Comparison of ENCODE assay signal across 15 cellular contexts in the genomic region with DNA sequence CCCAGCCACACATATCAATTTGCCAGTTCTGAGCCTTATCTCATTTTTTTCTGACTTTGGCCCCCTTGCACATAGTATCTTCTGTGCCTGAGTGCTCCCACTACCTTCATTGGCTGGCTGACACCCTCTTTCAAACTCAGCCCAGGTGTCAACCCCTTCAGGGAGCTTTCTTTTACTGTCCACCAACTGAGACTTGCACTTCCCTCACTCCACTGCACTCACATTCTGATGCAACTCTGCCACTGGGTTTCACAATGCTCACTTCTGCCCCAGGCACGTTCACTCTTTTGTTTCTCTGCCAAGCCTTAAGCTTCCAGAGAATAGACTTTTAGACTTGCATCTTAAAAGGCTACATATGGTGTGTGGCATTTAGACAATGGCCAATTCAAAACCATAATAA.
A peak's percentile ranks its signal among the peaks of the same experiment; 100 is the strongest.
DNase-seq lines count a peak whose midpoint lies in the region; ATAC-seq, FAIRE-seq and TF ChIP-seq lines count a peak whose summit lies in the region.
"Had no signal": no experiment of that assay in that cellular context is flagged by ENCODE, and none has a peak within 500 bp of the region (broad histone marks: within the 10 kb centered on the region; RNA-seq: fewer than 3 reads in every experiment).

No MANE protein-coding gene starts in this region.

- no peak for TF ChIP-seq POLR2A in IMR-90 (IDR thresholded peaks at IDR 0.05; ENCODE audit: low read depth, low read length)

- peak overlapping the region; percentile 13 for H3K27ac Mint-ChIP-seq in astrocyte (ENCODE audit: unreplicated experiment)
- no peak overlapping the region for H3K27ac Mint-ChIP-seq in stimulated activated effector memory CD8-positive, alpha-beta T cell treated with anti-CD3 and anti-CD28 coated beads, Interleukin-12 subunit alpha, Interleukin-12 subunit beta, amount 100 ng/mL, for 72 hours
- H3K27ac Mint-ChIP-seq: immature natural killer cell had no signal

- H3K4me1 Mint-ChIP-seq in astrocyte (ENCODE audit: low read depth, unreplicated experiment) = no peaks in the 10 kb centered on the region
- no peaks in the 10 kb centered on the region for H3K4me1 Mint-ChIP-seq in stimulated activated effector memory CD8-positive, alpha-beta T cell treated with anti-CD3 and anti-CD28 coated beads, Interleukin-12 subunit alpha, Interleukin-12 subunit beta, amount 100 ng/mL, for 72 hours
- H3K4me1 Mint-ChIP-seq: immature natural killer cell had no signal

- H2AFZ ChIP-seq in IMR-90 (replicated peaks; ENCODE audit: low read length, poor library complexity) (peak overlapping the region; percentile 85), astrocyte (ENCODE audit: low read depth, low read length) (no peak overlapping the region)

- H3K9me3 ChIP-seq in IMR-90 (ENCODE audit: control insufficient read depth, insufficient read depth, low read length) (peaks cover 10% of the 10 kb centered on the region), astrocyte (ENCODE audit: insufficient read depth, low read depth, low read length) (no peaks in the 10 kb centered on the region), left lung (peaks cover 0 to 13% of the 10 kb centered on the region in 2 donors)

- H2BK15ac ChIP-seq in IMR-90 (ENCODE audit: low read depth, low read length) = peak overlapping the region; percentile 88; the same call in 2 of the 3 replicates

- no peak overlapping the region for H3K4me3 Mint-ChIP-seq in astrocyte (ENCODE audit: unreplicated experiment)
- H3K4me3 Mint-ChIP-seq in stimulated activated effector memory CD8-positive, alpha-beta T cell treated with anti-CD3 and anti-CD28 coated beads, Interleukin-12 subunit alpha, Interleukin-12 subunit beta, amount 100 ng/mL, for 72 hours = no peak overlapping the region
- H3K4me3 Mint-ChIP-seq: immature natural killer cell had no signal

- peak overlapping the region; percentile 75 to 80 for H4K8ac ChIP-seq in IMR-90 (ENCODE audit: low read depth in 2 of 2, low read length in 2 of 2)

- in situ Hi-C loops in IMR-90 (cut with MboI; ENCODE audit: low sequenced_read_pairs) (no loop called here), GM13976 (cut with MboI; ENCODE audit: low sequenced_read_pairs, unreplicated experiment) (no loop called here)

- no TSS peak for BruUV-seq in IMR-90 (replicated peaks; lab: Mats Ljungman, UMichigan)

- POLR2A ChIA-PET in IMR-90 (lab: Charles Lee; ENCODE audit: unreplicated experiment) = no interaction called here

- no peaks in the 10 kb centered on the region for H3K79me2 ChIP-seq in astrocyte (ENCODE audit: insufficient read depth, low read length)

- H3K4me2 ChIP-seq in IMR-90 (ENCODE audit: low read depth, low read length) (no peak overlapping the region), astrocyte (ENCODE audit: low read length) (no peak overlapping the region)

- peaks cover 12% of the 10 kb centered on the region for H3K9me3 Mint-ChIP-seq in astrocyte (ENCODE audit: unreplicated experiment)
- H3K9me3 Mint-ChIP-seq in stimulated activated effector memory CD8-positive, alpha-beta T cell treated with anti-CD3 and anti-CD28 coated beads, Interleukin-12 subunit alpha, Interleukin-12 subunit beta, amount 100 ng/mL, for 72 hours = peaks cover 21% of the 10 kb centered on the region

- H3K4ac ChIP-seq in IMR-90 (ENCODE audit: low read depth, low read length) = peak overlapping the region; percentile 92

- H2BK5ac ChIP-seq in IMR-90 (ENCODE audit: low read depth, low read length, poor library complexity, severe bottlenecking) = no peak overlapping the region

- peaks cover 3% of the 10 kb centered on the region for H3K36me3 Mint-ChIP-seq in astrocyte (ENCODE audit: low read depth, unreplicated experiment)
- H3K36me3 Mint-ChIP-seq in stimulated activated effector memory CD8-positive, alpha-beta T cell treated with anti-CD3 and anti-CD28 coated beads, Interleukin-12 subunit alpha, Interleukin-12 subunit beta, amount 100 ng/mL, for 72 hours = no peaks in the 10 kb centered on the region

- CTCF ChIA-PET in IMR-90 (lab: Yijun Ruan, JAX) = no interaction called here

- peak overlapping the region; percentile 92 for H2BK120ac ChIP-seq in IMR-90 (ENCODE audit: low read depth, low read length)

- H2AK5ac ChIP-seq in IMR-90 (ENCODE audit: low read depth, low read length) = peak overlapping the region; percentile 14; the same call in 1 of the 2 replicates

- no peaks in the 10 kb centered on the region for H3K79me1 ChIP-seq in IMR-90 (ENCODE audit: low read depth in 1 of 2, low read length in 2 of 2)

- no peak for TF ChIP-seq CTCF in IMR-90 (conservative IDR thresholded peaks at IDR 0.05; ENCODE audit: low read depth, low read length)
- no peak for TF ChIP-seq CTCF in astrocyte (IDR thresholded peaks at IDR 0.05; ENCODE audit: insufficient read depth, low read depth, low read length)
- TF ChIP-seq CTCF in left lung (IDR thresholded peaks at IDR 0.05) = no peak
- no peak for TF ChIP-seq CTCF in GM13976 (IDR thresholded peaks at IDR 0.05; ENCODE audit: borderline replicate concordance, control extremely low read depth, extremely low read depth, insufficient read depth, missing control alignments)

- H3K23ac ChIP-seq in IMR-90 (ENCODE audit: low read depth, low read length) = peak overlapping the region; percentile 84; the same call in 1 of the 2 replicates

- TF ChIP-seq RAD21 in IMR-90 (IDR thresholded peaks at IDR 0.05; ENCODE audit: low read length) = no peak

- H3K9ac ChIP-seq in IMR-90 (ENCODE audit: low read depth, low read length) = no peak overlapping the region
- no peak overlapping the region for H3K9ac ChIP-seq in astrocyte (ENCODE audit: low read length)

- no CpG with 5 or more reads among the region's 1 CpG for WGBS in IMR-90 (ENCODE audit: extremely low coverage in 2 of 2, insufficient read length in 1 of 2), 2 experiments

- intact Hi-C loops in IMR-90 (cut with micrococcal nuclease) = no loop called here
- intact Hi-C loops in left lung (cut with DNase I) = no loop called here

- no peak overlapping the region for H3K56ac ChIP-seq in IMR-90 (ENCODE audit: extremely low read depth, insufficient read depth, low read length)

- H3K9me1 ChIP-seq in IMR-90 (ENCODE audit: insufficient read depth, low read length) = 0 out of 2 replicates have a peak, but pooled peaks cover 3% of the 10 kb centered on the region

- no peak; the same call in 1 of the 2 replicates for ATAC-seq in IMR-90 (ENCODE audit: low read depth)
- ATAC-seq in left lung = peak; percentile 83
- ATAC-seq in stimulated activated effector memory CD8-positive, alpha-beta T cell treated with anti-CD3 and anti-CD28 coated beads, Interleukin-12 subunit alpha, Interleukin-12 subunit beta, amount 100 ng/mL, for 72 hours = no peak

- peak overlapping the region; percentile 85 for H3K18ac ChIP-seq in IMR-90 (ENCODE audit: low read depth, low read length)

- H4K91ac ChIP-seq in IMR-90 (ENCODE audit: insufficient read depth, low read depth, low read length) = peak overlapping the region; percentile 95

- peak overlapping the region; percentile 80; the same call in 1 of the 2 replicates for H4K5ac ChIP-seq in IMR-90 (ENCODE audit: low read depth, low read length)

- H3K14ac ChIP-seq in IMR-90 (replicated peaks; ENCODE audit: low read depth, low read length) = peak overlapping the region; percentile 96

- H3K27me3 ChIP-seq in IMR-90 (ENCODE audit: control insufficient read depth, insufficient read depth, low read length) (no peaks in the 10 kb centered on the region), astrocyte (ENCODE audit: insufficient read depth, low read length) (no peaks in the 10 kb centered on the region), left lung (no peaks in the 10 kb centered on the region)
- H3K27me3 ChIP-seq: sigmoid colon had no signal

- H3K27me3 Mint-ChIP-seq in astrocyte (ENCODE audit: low read depth, unreplicated experiment) = no peaks in the 10 kb centered on the region

- no peak overlapping the region for H3K4me3 ChIP-seq in IMR-90 (ENCODE audit: insufficient read depth, low read depth, low read length)
- no peak overlapping the region for H3K4me3 ChIP-seq in astrocyte (ENCODE audit: insufficient read depth, low read depth, low read length)
- H3K4me3 ChIP-seq in left lung = no peak overlapping the region
- H3K4me3 ChIP-seq: sigmoid colon had no signal

- peak overlapping the region; percentile 76; the same call in 1 of the 2 replicates for H3K27ac ChIP-seq in IMR-90 (ENCODE audit: insufficient read depth, low read length)
- no peak overlapping the region for H3K27ac ChIP-seq in astrocyte (ENCODE audit: low read depth, low read length)
- no peak overlapping the region for H3K27ac ChIP-seq in left lung
- H3K27ac ChIP-seq: sigmoid colon had no signal

- dilution Hi-C loops in IMR-90 (cut with HindIII; ENCODE audit: low sequenced_read_pairs, unreplicated experiment) = no loop called here

- no peaks in the 10 kb centered on the region for H4K20me1 ChIP-seq in IMR-90 (ENCODE audit: insufficient read depth, low read length)
- H4K20me1 ChIP-seq in astrocyte (ENCODE audit: insufficient read depth, low read length) = no peaks in the 10 kb centered on the region

- H3K36me3 ChIP-seq in IMR-90 (ENCODE audit: control insufficient read depth, insufficient read depth, low read length) (no peaks in the 10 kb centered on the region), astrocyte (ENCODE audit: insufficient read depth, low read length) (no peaks in the 10 kb centered on the region), left lung (no peaks in the 10 kb centered on the region)
- H3K36me3 ChIP-seq: sigmoid colon had no signal

- H3K4me1 ChIP-seq in IMR-90 (ENCODE audit: control insufficient read depth, insufficient read depth, low read length) = peaks cover 5% of the 10 kb centered on the region
- peaks cover 5% of the 10 kb centered on the region for H3K4me1 ChIP-seq in astrocyte (ENCODE audit: insufficient read depth, low read length)
- H3K4me1 ChIP-seq in left lung = no peaks in the 10 kb centered on the region
- H3K4me1 ChIP-seq: sigmoid colon had no signal

- H2AK9ac ChIP-seq in IMR-90 (replicated peaks; ENCODE audit: low read depth, low read length, poor library complexity) = peak overlapping the region; percentile 50

- FAIRE-seq in astrocyte (lab: Jason Lieb, UNC) = no peak
- FAIRE-seq: GM19239 had no signal

- DNase-seq in AML-193 (lab: John Stamatoyannopoulos, UW) (peak; percentile 92), IMR-90 (peak; percentile 78), astrocyte (ENCODE audit: low read depth) (peak; percentile 36), left lung (peak in 1 of 2 donors; percentile 63), GM13976 (ENCODE audit: low spot score) (no peak), NCI-H2196 treated with DMSO at 0.1 percent for 48 hours (lab: John Stamatoyannopoulos, UW; ENCODE audit: unreplicated experiment) (no peak)
- DNase-seq in stimulated activated effector memory CD8-positive, alpha-beta T cell treated with anti-CD3 and anti-CD28 coated beads, Interleukin-12 subunit alpha, Interleukin-12 subunit beta, amount 100 ng/mL, for 72 hours (ENCODE audit: low spot score in 2 of 2) = no peak
- no peak for DNase-seq in activated CD8-positive, alpha-beta memory T cell treated with anti-CD3 and anti-CD28 coated beads, Interleukin-2, amount 50 U/mL, for 4 hours
- DNase-seq: activated CD4-positive, alpha-beta T cell treated with anti-CD3 and anti-CD28 coated beads, Interleukin-2, amount 50 U/mL, for 48 hours; cerebellar nuclear complex; immature natural killer cell; NCI-H526 treated with DMSO at 0.1 percent for 48 hours; sigmoid colon; stimulated activated naive CD4-positive, alpha-beta T cell treated with Interleukin-2 at 50 U/mL for 16 hours had no signal

- peak overlapping the region; percentile 96 for H2BK20ac ChIP-seq in IMR-90 (ENCODE audit: low read depth, low read length)

Comparison
In these comparisons a context has a peak if more than half of its experiments do, and no peak if none do; other contexts are left out.
1. DNase-seq: peak in AML-193 (2 of 2), IMR-90 (single experiment) and astrocyte (single experiment); none in stimulated activated effector memory CD8-positive, alpha-beta T cell treated with anti-CD3 and anti-CD28 coated beads, Interleukin-12 subunit alpha, Interleukin-12 subunit beta, amount 100 ng/mL, for 72 hours (0 of 2), activated CD8-positive, alpha-beta memory T cell treated with anti-CD3 and anti-CD28 coated beads, Interleukin-2, amount 50 U/mL, for 4 hours (single experiment), GM13976 (single experiment) and NCI-H2196 treated with DMSO at 0.1 percent for 48 hours (single experiment).